8 cellular contexts compared by ENCODE assay signal in the genomic region with DNA sequence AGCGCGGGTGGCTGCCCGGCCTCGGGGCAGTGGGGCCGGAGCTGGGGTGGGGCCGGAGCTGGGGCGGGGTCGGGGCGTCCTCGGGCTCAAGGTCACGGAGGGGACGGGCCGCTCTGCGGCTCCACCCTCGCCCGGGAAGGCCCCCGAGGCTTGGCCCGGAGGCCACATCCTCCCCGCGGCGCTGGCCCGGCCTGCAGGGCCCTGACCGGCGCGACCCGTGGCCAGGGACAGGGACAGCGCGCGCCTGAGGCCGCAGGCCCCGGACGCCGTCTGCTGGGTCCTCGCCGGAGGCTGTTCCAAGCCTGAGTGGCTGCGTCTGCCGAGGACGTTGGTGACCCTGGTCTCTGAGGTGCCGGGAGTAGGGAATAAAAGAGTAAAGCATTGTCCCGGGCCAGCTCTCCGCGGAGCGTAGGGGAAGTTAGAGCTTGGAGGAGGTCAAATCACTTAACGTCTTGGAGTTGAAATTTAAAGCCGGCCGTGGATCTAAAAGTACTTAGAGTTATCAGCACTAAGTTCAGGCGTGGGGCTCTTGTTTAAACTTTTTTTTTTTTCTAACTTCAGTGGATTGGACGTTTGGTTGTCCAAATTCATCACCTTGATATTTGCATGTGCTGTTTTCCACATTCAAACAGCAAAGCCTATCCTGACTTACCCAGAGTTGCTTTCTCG. TPM values are rescaled to one million over a fixed set of nuclear protein-coding genes. Genes with fewer than 3 reads are reported as not detected.
DNase-seq lines count a peak whose midpoint lies in the region; ATAC-seq lines count a peak whose summit lies in the region.

No MANE protein-coding gene starts in this region.

- H3K27me3 ChIP-seq in SJSA1 (replicated peaks): no peaks in the 10 kb centered on the region

- peak overlapping the region; percentile 97 for H3K4me3 ChIP-seq in SJSA1

- H3K4me1 ChIP-seq in SJSA1 (replicated peaks): peaks cover 14% of the 10 kb centered on the region

- peaks cover 14% of the 10 kb centered on the region; the same call in 1 of the 2 replicates for H3K36me3 ChIP-seq in SJSA1

- DNase-seq in DMS114 treated with DMSO at 0.1 percent for 48 hours (lab: John Stamatoyannopoulos, UW; ENCODE audit: unreplicated experiment): peak; percentile 16
- DNase-seq in SJSA1 (ENCODE audit: low read depth in 1 of 2, low spot score in 2 of 2): peak; percentile 71 to 84
- DNase-seq in amygdala (lab: John Stamatoyannopoulos, UW): peak in 52 of 56 donors; percentile 9 to 78 (median 53)
- DNase-seq in hepatic stellate cell (ENCODE audit: low spot score): peak; percentile 60
- peak; percentile 37 for DNase-seq in renal cortical epithelial cell (ENCODE audit: low read depth)
- no peak for DNase-seq in NCI-H187 treated with DMSO at 0.1 percent for 48 hours (lab: John Stamatoyannopoulos, UW)

- peak; percentile 73 for ATAC-seq in GM19467 (IDR thresholded peaks at IDR 0.05; ENCODE audit: unreplicated experiment)
- peak; percentile 74 for ATAC-seq in HG03571 (IDR thresholded peaks at IDR 0.05; ENCODE audit: unreplicated experiment)

- peak overlapping the region; percentile 93 for H3K27ac ChIP-seq in SJSA1

- H3K9me3 ChIP-seq in SJSA1 (replicated peaks): no peaks in the 10 kb centered on the region

RNA-seq across cellular contexts. Expression of a gene that starts 0.6 kb away (rescaled TPM):
- total RNA-seq in SJSA1 (2014; rRNA removed; shearing (Covaris generic)): 49.5 and 62.4 TPM in 2 replicates
- total RNA-seq in renal cortical epithelial cell: 58.0 and 78.6 TPM in 2 replicates

RNA-seq across cellular contexts. Expression of a gene that starts 13.3 kb away (rescaled TPM):
- 16.6 and 22.9 TPM in 2 replicates for total RNA-seq in SJSA1 (2014; rRNA removed; shearing (Covaris generic))
- total RNA-seq in renal cortical epithelial cell: 15.6 and 28.0 TPM in 2 replicates
